Comparison of ENCODE assay signal across 8 cellular contexts in the genomic region with DNA sequence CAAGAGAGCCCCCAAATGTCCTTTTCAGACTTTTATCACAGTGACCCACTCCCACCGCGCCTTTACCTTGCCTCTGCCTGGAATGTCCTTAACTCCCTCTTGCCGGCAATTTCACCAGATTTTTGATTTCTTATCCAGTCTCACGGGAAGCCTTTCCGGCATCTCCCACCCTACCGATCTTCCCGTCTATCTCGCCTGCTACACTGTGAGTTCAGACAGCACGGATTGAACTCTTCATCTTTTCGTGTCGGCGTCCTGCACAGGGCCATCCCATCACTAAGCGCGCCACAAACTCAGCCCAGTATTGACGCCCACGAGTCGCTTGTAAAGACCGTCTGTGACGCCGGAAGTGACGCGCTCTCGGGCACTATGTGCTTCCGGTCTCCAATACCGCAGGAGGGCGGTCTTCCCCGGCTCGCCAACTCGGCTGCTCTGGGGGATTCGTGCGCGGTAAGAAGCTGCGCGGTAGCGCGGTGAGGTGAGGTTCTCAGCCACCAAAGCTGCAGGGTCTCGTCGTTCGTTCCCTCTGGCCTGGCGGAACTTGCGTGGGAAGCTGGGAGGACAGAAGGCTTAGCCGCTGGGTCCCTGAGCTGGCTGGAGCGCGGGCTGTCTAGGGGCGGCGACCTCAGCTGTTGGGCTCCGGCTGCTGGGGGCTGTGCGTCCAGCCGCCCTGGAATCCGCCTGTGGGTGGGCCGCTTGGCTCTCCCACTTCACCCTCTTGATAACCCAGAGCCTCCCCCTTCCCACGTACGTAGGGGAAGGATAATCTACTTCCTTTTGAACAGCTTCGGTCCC. TPM values are rescaled to one million over a fixed set of nuclear protein-coding genes. Genes with fewer than 3 reads are reported as not detected.
DNase-seq lines count a peak whose midpoint lies in the region; FAIRE-seq and TF ChIP-seq lines count a peak whose summit lies in the region.

A gene with protein sequence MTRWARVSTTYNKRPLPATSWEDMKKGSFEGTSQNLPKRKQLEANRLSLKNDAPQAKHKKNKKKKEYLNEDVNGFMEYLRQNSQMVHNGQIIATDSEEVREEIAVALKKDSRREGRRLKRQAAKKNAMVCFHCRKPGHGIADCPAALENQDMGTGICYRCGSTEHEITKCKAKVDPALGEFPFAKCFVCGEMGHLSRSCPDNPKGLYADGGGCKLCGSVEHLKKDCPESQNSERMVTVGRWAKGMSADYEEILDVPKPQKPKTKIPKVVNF (plus strand): TSS at position 367 of the 795 bp plus-strand sequence. CDS start 3,171 bp downstream, outside the sequence.

- H3K4me2 ChIP-seq in Loucy (ENCODE audit: low read depth, low read length, poor library complexity, severe bottlenecking) = peak within 1 kb of the TSS; percentile 91

- H3K4me1 ChIP-seq in Loucy (ENCODE audit: insufficient read depth, low read length, poor library complexity, severe bottlenecking) = peaks cover 35% of the 10 kb centered on the region

- H3K4me3 ChIP-seq in H7 (ENCODE audit: insufficient read depth, low read depth, low read length) (peak within 1 kb of the TSS; percentile 61), Loucy (ENCODE audit: low read length, poor library complexity, severe bottlenecking) (peak within 1 kb of the TSS; percentile 89), fibroblast of the aortic adventitia (ENCODE audit: low read depth, low read length) (peak within 1 kb of the TSS; percentile 96)

- H3K36me3 Mint-ChIP-seq in nephron (ENCODE audit: low read depth) = peaks cover 12% of the 10 kb centered on the region
- H3K36me3 Mint-ChIP-seq in stimulated activated naive CD8-positive, alpha-beta T cell treated with anti-CD3 and anti-CD28 coated beads, Interleukin-15, Interleukin-2, amounts not matched to agents 100 ng/mL and 50 ng/mL, for 24 hours (ENCODE audit: low read depth) = peaks cover 14% of the 10 kb centered on the region

- peak within 1 kb of the TSS; percentile 91 to 95 (median 92) for H3K4me3 Mint-ChIP-seq in nephron
- H3K4me3 Mint-ChIP-seq in stimulated activated naive CD8-positive, alpha-beta T cell treated with anti-CD3 and anti-CD28 coated beads, Interleukin-15, Interleukin-2, amounts not matched to agents 100 ng/mL and 50 ng/mL, for 24 hours = peak within 1 kb of the TSS; percentile 88

- H3K4me1 Mint-ChIP-seq in nephron = peaks cover 31% of the 10 kb centered on the region
- H3K4me1 Mint-ChIP-seq in stimulated activated naive CD8-positive, alpha-beta T cell treated with anti-CD3 and anti-CD28 coated beads, Interleukin-15, Interleukin-2, amounts not matched to agents 100 ng/mL and 50 ng/mL, for 24 hours (ENCODE audit: low read depth) = peaks cover 56% of the 10 kb centered on the region

- no peaks in the 10 kb centered on the region for H3K27me3 Mint-ChIP-seq in nephron (ENCODE audit: low read depth)
- H3K27me3 Mint-ChIP-seq in stimulated activated naive CD8-positive, alpha-beta T cell treated with anti-CD3 and anti-CD28 coated beads, Interleukin-15, Interleukin-2, amounts not matched to agents 100 ng/mL and 50 ng/mL, for 24 hours = no peaks in the 10 kb centered on the region

- no peaks in the 10 kb centered on the region for H3F3A ChIP-seq in Loucy (ENCODE audit: low read depth)

- H3K9me2 ChIP-seq in Loucy (replicated peaks; ENCODE audit: low read depth, low read length) = no peaks in the 10 kb centered on the region

- peak within 1 kb of the TSS; percentile 92 for H3K9ac ChIP-seq in Loucy (ENCODE audit: low read depth, low read length, poor library complexity, severe bottlenecking)

- peaks cover 2% of the 10 kb centered on the region for H4K20me1 ChIP-seq in Loucy (ENCODE audit: insufficient read depth, low read length, poor library complexity, severe bottlenecking)

- H3K36me3 ChIP-seq in H7 (replicated peaks; ENCODE audit: control insufficient read depth, insufficient read depth, low read length) (no peaks in the 10 kb centered on the region; the same call in 1 of the 2 replicates), Loucy (ENCODE audit: insufficient read depth, low read length) (no peaks in the 10 kb centered on the region)

- H3K9me3 Mint-ChIP-seq in nephron = no peaks in the 10 kb centered on the region
- H3K9me3 Mint-ChIP-seq in stimulated activated naive CD8-positive, alpha-beta T cell treated with anti-CD3 and anti-CD28 coated beads, Interleukin-15, Interleukin-2, amounts not matched to agents 100 ng/mL and 50 ng/mL, for 24 hours = no peaks in the 10 kb centered on the region

- H3K9me3 ChIP-seq in Loucy (ENCODE audit: insufficient read depth, low read depth, low read length) = no peaks in the 10 kb centered on the region

- peak within 1 kb of the TSS; percentile 90 to 97 (median 97) for H3K27ac Mint-ChIP-seq in nephron
- H3K27ac Mint-ChIP-seq in stimulated activated naive CD8-positive, alpha-beta T cell treated with anti-CD3 and anti-CD28 coated beads, Interleukin-15, Interleukin-2, amounts not matched to agents 100 ng/mL and 50 ng/mL, for 24 hours = peak within 1 kb of the TSS; percentile 93

- DNase-seq in H7 (peak; percentile 81), SHP77 treated with DMSO at 0.1 percent for 48 hours (lab: John Stamatoyannopoulos, UW) (peak; percentile 84), fibroblast of the aortic adventitia (ENCODE audit: low read depth) (peak; percentile 94)
- DNase-seq in activated effector memory CD4-positive, alpha-beta T cell treated with anti-CD3 and anti-CD28 coated beads, Interleukin-2, amount 50 U/mL, for 16 hours = peak; percentile 97

- peak within 1 kb of the TSS; percentile 96 for H2AFZ ChIP-seq in Loucy (ENCODE audit: low read length)

- TF ChIP-seq CTCF in Loucy (conservative IDR thresholded peaks at IDR 0.05; ENCODE audit: low read length) (no peak; the same call in 1 of the 2 replicates), fibroblast of the aortic adventitia (IDR thresholded peaks at IDR 0.05; ENCODE audit: insufficient read depth, low read length) (peak; percentile 30), nephron (IDR thresholded peaks at IDR 0.05; ENCODE audit: unreplicated experiment in 3 of 3) (no peak)

- H3K27me3 ChIP-seq in H7 (ENCODE audit: control insufficient read depth, insufficient read depth, low read length) = no peaks in the 10 kb centered on the region
- no peaks in the 10 kb centered on the region for H3K27me3 ChIP-seq in Loucy (ENCODE audit: insufficient read depth, low read length, poor library complexity, severe bottlenecking)

- FAIRE-seq in G401.6 (lab: Jason Lieb, UNC) = peak; percentile 94

- peaks cover 48% of the 10 kb centered on the region for H3K79me2 ChIP-seq in Loucy (ENCODE audit: insufficient read depth, low read length)

RNA-seq across cellular contexts. Expression of the gene that starts here (rescaled TPM):
- 11.3 and 13.8 TPM in 2 replicates for total RNA-seq in H7 (2014; rRNA removed; shearing (Covaris generic))
- 26.5 and 30.8 TPM in 2 replicates for total RNA-seq in fibroblast of the aortic adventitia (ENCODE audit: low replicate concordance)

Comparison
In these comparisons a context has a peak if more than half of its experiments do, and no peak if none do; other contexts are left out.
1. Peak in every context shown above with its lines: DNase-seq and H3K4me3 ChIP-seq.